ENCODE assay signal across 10 cellular contexts in genomic region chr4:183430317-183430986, GRCh38. TPM values are rescaled to one million over a fixed set of nuclear protein-coding genes. Genes with fewer than 3 reads are reported as not detected.
DNase-seq lines count a peak whose midpoint lies in the region; ATAC-seq, FAIRE-seq and TF ChIP-seq lines count a peak whose summit lies in the region.
"Had no signal": no experiment of that assay in that cellular context is flagged by ENCODE, and none has a peak within 500 bp of the region (broad histone marks: within the 10 kb centered on the region; RNA-seq: fewer than 3 reads in every experiment).

No MANE protein-coding gene starts in this region.

- H3K4me1 ChIP-seq in stomach: peaks cover 0 to 19% (median 8%) of the 10 kb centered on the region in 4 donors
- H3K4me1 ChIP-seq: right lobe of liver had no signal

- H3K4me1 Mint-ChIP-seq in activated T-cell treated with anti-CD3 and anti-CD28 coated beads, Interleukin-2, amount 50 U/mL, for 24 hours (ENCODE audit: low read depth): peaks cover 40% of the 10 kb centered on the region
- H3K4me1 Mint-ChIP-seq in activated naive CD8-positive, alpha-beta T cell (ENCODE audit: low read depth): peaks cover 39% of the 10 kb centered on the region

- H3K4me3 ChIP-seq in stomach: no peak overlapping the region
- H3K4me3 ChIP-seq: right lobe of liver had no signal

- no peak for TF ChIP-seq CTCF in stomach (IDR thresholded peaks at IDR 0.05)

- peak; percentile 40 for DNase-seq in activated T-cell treated with anti-CD3 and anti-CD28 coated beads, Interleukin-2, amount 50 U/mL, for 24 hours
- no peak for DNase-seq in activated T-cell treated with anti-CD3 and anti-CD28 coated beads for 4 hours
- DNase-seq in iPS-NIHi11 (ENCODE audit: low spot score): peak; percentile 46
- no peak for DNase-seq in stomach
- no peak for DNase-seq in NCI-H226
- DNase-seq in HTR-8/SVneo (ENCODE audit: insufficient read length, low spot score): no peak
- DNase-seq: right lobe of liver, SIG-M5 had no signal

- H3K9me3 ChIP-seq in stomach: no peaks in the 10 kb centered on the region
- H3K9me3 ChIP-seq: right lobe of liver had no signal

- WGBS in stomach, 5 donors: 52 to 57% (median 56%) methylated on average over 12 of the region's 12 CpGs

- H3K27ac ChIP-seq in stomach: peak overlapping the region in 3 of 5 donors; percentile 16 to 63 (median 26)
- H3K27ac ChIP-seq: right lobe of liver had no signal

- no peaks in the 10 kb centered on the region for H3K9me3 Mint-ChIP-seq in activated T-cell treated with anti-CD3 and anti-CD28 coated beads, Interleukin-2, amount 50 U/mL, for 24 hours
- no peaks in the 10 kb centered on the region for H3K9me3 Mint-ChIP-seq in activated naive CD8-positive, alpha-beta T cell (ENCODE audit: low read depth)

- TF ChIP-seq EP300 in stomach (IDR thresholded peaks at IDR 0.05): no peak

- no peaks in the 10 kb centered on the region for H3K36me3 Mint-ChIP-seq in activated T-cell treated with anti-CD3 and anti-CD28 coated beads, Interleukin-2, amount 50 U/mL, for 24 hours (ENCODE audit: low read depth)
- no peaks in the 10 kb centered on the region for H3K36me3 Mint-ChIP-seq in activated naive CD8-positive, alpha-beta T cell

- H3K27me3 ChIP-seq in stomach: no peaks in the 10 kb centered on the region
- H3K27me3 ChIP-seq: right lobe of liver had no signal

- FAIRE-seq in HTR-8/SVneo (lab: Jason Lieb, UNC): no peak

- TF ChIP-seq POLR2A in stomach (IDR thresholded peaks at IDR 0.05): no peak

- intact Hi-C loops in stomach (cut with DNase I; ENCODE audit: low total_unique reads): no loop called here

- H3K27ac Mint-ChIP-seq in activated T-cell treated with anti-CD3 and anti-CD28 coated beads, Interleukin-2, amount 50 U/mL, for 24 hours: peak overlapping the region; percentile 69
- peak overlapping the region; percentile 79 for H3K27ac Mint-ChIP-seq in activated naive CD8-positive, alpha-beta T cell

- no peaks in the 10 kb centered on the region for H3K36me3 ChIP-seq in stomach
- H3K36me3 ChIP-seq: right lobe of liver had no signal

- ATAC-seq in HG03565 (IDR thresholded peaks at IDR 0.05; ENCODE audit: unreplicated experiment): no peak

- no peak overlapping the region for H3K4me3 Mint-ChIP-seq in activated T-cell treated with anti-CD3 and anti-CD28 coated beads, Interleukin-2, amount 50 U/mL, for 24 hours
- peak overlapping the region; percentile 39 for H3K4me3 Mint-ChIP-seq in activated naive CD8-positive, alpha-beta T cell

- no peaks in the 10 kb centered on the region for H3K27me3 Mint-ChIP-seq in activated T-cell treated with anti-CD3 and anti-CD28 coated beads, Interleukin-2, amount 50 U/mL, for 24 hours
- no peaks in the 10 kb centered on the region for H3K27me3 Mint-ChIP-seq in activated naive CD8-positive, alpha-beta T cell

RNA-seq across cellular contexts. Expression of gene CDKN2AIP, which starts 14.0 kb away (rescaled TPM):
- 10 to 100 TPM; 19.6 to 44.3 (median 31.7) TPM for total RNA-seq in stomach
- 10 to 100 TPM; 11.0 to 21.1 (median 11.4) TPM for polyA plus RNA-seq in stomach

Comparison
In these comparisons a context has a peak if more than half of its experiments do, and no peak if none do; other contexts are left out.
1. DNase-seq: peak in activated T-cell treated with anti-CD3 and anti-CD28 coated beads, Interleukin-2, amount 50 U/mL, for 24 hours (single experiment) and iPS-NIHi11 (single experiment); none in activated T-cell treated with anti-CD3 and anti-CD28 coated beads for 4 hours (single experiment), stomach (single experiment), NCI-H226 (single experiment) and HTR-8/SVneo (single experiment).